11 cellular contexts compared by ENCODE assay signal in genomic region chr17:40094874-40095273, GRCh38. TPM values are rescaled to one million over a fixed set of nuclear protein-coding genes. Genes with fewer than 3 reads are reported as not detected.
DNase-seq lines count a peak whose midpoint lies in the region; ATAC-seq and TF ChIP-seq lines count a peak whose summit lies in the region.
"Had no signal": no experiment of that assay in that cellular context is flagged by ENCODE, and none has a peak within 500 bp of the region (broad histone marks: within the 10 kb centered on the region; RNA-seq: fewer than 3 reads in every experiment).

No MANE protein-coding gene starts in this region.

- no TSS peak for BruUV-seq in Calu3 (replicated peaks; lab: Mats Ljungman, UMichigan)

- no peak overlapping the region for H3K4me3 Mint-ChIP-seq in stimulated activated naive CD8-positive, alpha-beta T cell treated with anti-CD3 and anti-CD28 coated beads, Interleukin-15, Interleukin-2, amounts not matched to agents 100 ng/mL and 50 ng/mL, for 24 hours
- no peak overlapping the region for H3K4me3 Mint-ChIP-seq in stimulated activated naive CD8-positive, alpha-beta T cell treated with anti-CD3 and anti-CD28 coated beads, Interleukin-15, amount 100 ng/mL, for 72 hours
- H3K4me3 Mint-ChIP-seq in endothelial cell (ENCODE audit: unreplicated experiment) (no peak overlapping the region), Calu3 (ENCODE audit: low read depth, unreplicated experiment) (no peak overlapping the region)

- H3K27ac ChIP-seq in psoas muscle: peak overlapping the region; percentile 99
- H3K27ac ChIP-seq: parathyroid adenoma had no signal

- no peak for ATAC-seq in stimulated activated naive CD8-positive, alpha-beta T cell treated with anti-CD3 and anti-CD28 coated beads, Interleukin-15, amount 100 ng/mL, for 72 hours
- ATAC-seq in psoas muscle (no peak), HG03025 (IDR thresholded peaks at IDR 0.05; ENCODE audit: low FRiP score, unreplicated experiment) (no peak)
- ATAC-seq: Panc1 had no signal

- peak overlapping the region; percentile 98 for H3K4me3 ChIP-seq in psoas muscle

- peaks cover 40% of the 10 kb centered on the region for H3K36me3 Mint-ChIP-seq in stimulated activated naive CD8-positive, alpha-beta T cell treated with anti-CD3 and anti-CD28 coated beads, Interleukin-15, Interleukin-2, amounts not matched to agents 100 ng/mL and 50 ng/mL, for 24 hours (ENCODE audit: low read depth)
- H3K36me3 Mint-ChIP-seq in endothelial cell (ENCODE audit: low read depth, unreplicated experiment) (peaks cover 17% of the 10 kb centered on the region), Calu3 (ENCODE audit: insufficient read depth, unreplicated experiment) (peaks cover 73% of the 10 kb centered on the region)

- intact Hi-C loops in psoas muscle (cut with DNase I) (loop anchor here in 1 of 2 donors (5.0 kb wide), 1 partner anchor 78 kb away; the partner anchor contains the start of gene CSF3), Calu3 (cut with micrococcal nuclease; ENCODE audit: unreplicated experiment) (loop anchor here (5.0 kb wide), 2 partner anchors 388 to 478 kb away; no protein-coding TSS in a partner anchor)

- peak overlapping the region; percentile 58 for H3K27ac Mint-ChIP-seq in stimulated activated naive CD8-positive, alpha-beta T cell treated with anti-CD3 and anti-CD28 coated beads, Interleukin-15, Interleukin-2, amounts not matched to agents 100 ng/mL and 50 ng/mL, for 24 hours
- H3K27ac Mint-ChIP-seq in stimulated activated naive CD8-positive, alpha-beta T cell treated with anti-CD3 and anti-CD28 coated beads, Interleukin-15, amount 100 ng/mL, for 72 hours: no peak overlapping the region
- H3K27ac Mint-ChIP-seq in endothelial cell (ENCODE audit: unreplicated experiment) (peak overlapping the region; percentile 53), Calu3 (ENCODE audit: unreplicated experiment) (no peak overlapping the region)

- H3K36me3 ChIP-seq in psoas muscle (ENCODE audit: insufficient read depth in 1 of 2, low read depth in 1 of 2): peaks cover 4 to 63% of the 10 kb centered on the region in 2 donors

- 37 to 56% (median 41%) methylated on average over 14 of the region's 14 CpGs for WGBS in psoas muscle, 3 donors

- H3K27me3 ChIP-seq in psoas muscle (ENCODE audit: insufficient read depth in 3 of 3, low read length in 2 of 3): no peaks in the 10 kb centered on the region

- peaks cover 53% of the 10 kb centered on the region for H3K4me1 Mint-ChIP-seq in stimulated activated naive CD8-positive, alpha-beta T cell treated with anti-CD3 and anti-CD28 coated beads, Interleukin-15, Interleukin-2, amounts not matched to agents 100 ng/mL and 50 ng/mL, for 24 hours (ENCODE audit: low read depth)
- H3K4me1 Mint-ChIP-seq in stimulated activated naive CD8-positive, alpha-beta T cell treated with anti-CD3 and anti-CD28 coated beads, Interleukin-15, amount 100 ng/mL, for 72 hours: peaks cover 77% of the 10 kb centered on the region
- peaks cover 33% of the 10 kb centered on the region for H3K4me1 Mint-ChIP-seq in endothelial cell (ENCODE audit: unreplicated experiment)
- peaks cover 32% of the 10 kb centered on the region for H3K4me1 Mint-ChIP-seq in Calu3 (ENCODE audit: low read depth, unreplicated experiment)

- H3K27me3 Mint-ChIP-seq in stimulated activated naive CD8-positive, alpha-beta T cell treated with anti-CD3 and anti-CD28 coated beads, Interleukin-15, Interleukin-2, amounts not matched to agents 100 ng/mL and 50 ng/mL, for 24 hours: no peaks in the 10 kb centered on the region
- no peaks in the 10 kb centered on the region for H3K27me3 Mint-ChIP-seq in stimulated activated naive CD8-positive, alpha-beta T cell treated with anti-CD3 and anti-CD28 coated beads, Interleukin-15, amount 100 ng/mL, for 72 hours
- peaks cover 26% of the 10 kb centered on the region for H3K27me3 Mint-ChIP-seq in endothelial cell (ENCODE audit: unreplicated experiment)
- no peaks in the 10 kb centered on the region for H3K27me3 Mint-ChIP-seq in Calu3 (ENCODE audit: unreplicated experiment)

- TF ChIP-seq CTCF in endothelial cell (IDR thresholded peaks at IDR 0.05; ENCODE audit: unreplicated experiment) (no peak), psoas muscle (IDR thresholded peaks at IDR 0.05) (no peak), Calu3 (IDR thresholded peaks at IDR 0.05; ENCODE audit: unreplicated experiment) (no peak)

- peaks cover 75% of the 10 kb centered on the region for H3K4me1 ChIP-seq in psoas muscle

- no peak for DNase-seq in stimulated activated naive CD8-positive, alpha-beta T cell treated with anti-CD3 and anti-CD28 coated beads, Interleukin-15, amount 100 ng/mL, for 72 hours
- no peak for DNase-seq in endothelial cell (ENCODE audit: low spot score)
- no peak for DNase-seq in psoas muscle
- no peak for DNase-seq in AG08396 (ENCODE audit: low spot score)
- no peak for DNase-seq in Calu3
- no peak for DNase-seq in NCI-H524 (lab: John Stamatoyannopoulos, UW)
- DNase-seq: GDM1 had no signal

- CTCF ChIA-PET in Calu3 (lab: Charles Lee): interaction anchor here (0.6 to 16.6 kb wide), 9 partner anchors 8 to 141 kb away, joined by 3 to 1006 read pairs (median 5); partner anchors contain the start of genes MED24, PSMD3 and THRA

- no peaks in the 10 kb centered on the region for H3K9me3 Mint-ChIP-seq in stimulated activated naive CD8-positive, alpha-beta T cell treated with anti-CD3 and anti-CD28 coated beads, Interleukin-15, Interleukin-2, amounts not matched to agents 100 ng/mL and 50 ng/mL, for 24 hours
- no peaks in the 10 kb centered on the region for H3K9me3 Mint-ChIP-seq in stimulated activated naive CD8-positive, alpha-beta T cell treated with anti-CD3 and anti-CD28 coated beads, Interleukin-15, amount 100 ng/mL, for 72 hours
- H3K9me3 Mint-ChIP-seq in endothelial cell (ENCODE audit: unreplicated experiment): no peaks in the 10 kb centered on the region
- no peaks in the 10 kb centered on the region for H3K9me3 Mint-ChIP-seq in Calu3 (ENCODE audit: low read depth, unreplicated experiment)

- no peaks in the 10 kb centered on the region for H3K9me3 ChIP-seq in psoas muscle

RNA-seq across cellular contexts. Expression of gene NR1D1, which starts 5.5 kb away (rescaled TPM):
- total RNA-seq in endothelial cell (ENCODE audit: unreplicated experiment) (2.6 TPM), psoas muscle (10 to 100 TPM; 29.4 to 88.7 (median 51.0) TPM), Calu3 (2022) (35.0 and 36.4 TPM in 2 replicates)
- 10 to 100 TPM; 21.4 to 41.6 (median 24.4) TPM for polyA plus RNA-seq in psoas muscle

RNA-seq across cellular contexts. Expression of gene MSL1, which starts 26.9 kb away (rescaled TPM):
- total RNA-seq in endothelial cell (ENCODE audit: unreplicated experiment) (96.2 TPM), psoas muscle (10 to 100 TPM; 63.3 to 75.6 (median 69.0) TPM), Calu3 (2022) (505 and 524 TPM in 2 replicates)
- 10 to 100 TPM; 48.6 to 84.7 (median 56.4) TPM for polyA plus RNA-seq in psoas muscle

RNA-seq across cellular contexts. Expression of gene THRA, which starts 32.1 kb away (rescaled TPM):
- 13.6 TPM for total RNA-seq in endothelial cell (ENCODE audit: unreplicated experiment)
- 10 to 100 TPM; 39.5 to 55.1 (median 42.9) TPM for total RNA-seq in psoas muscle
- 10 to 100 TPM in 2 of 3 donors, 1 to 10 TPM in 1; 9.5 to 60.0 (median 29.0) TPM for polyA plus RNA-seq in psoas muscle
- total RNA-seq in Calu3 (2022): 107 and 133 TPM in 2 replicates

RNA-seq across cellular contexts. Expression of gene MED24, which starts 40.7 kb away (rescaled TPM):
- total RNA-seq in endothelial cell (ENCODE audit: unreplicated experiment) (111 TPM), psoas muscle (100 to 1,000 TPM in 2 of 4 donors, 10 to 100 TPM in 2; 56.3 to 120 (median 87.9) TPM), Calu3 (2022) (679 and 725 TPM in 2 replicates)
- polyA plus RNA-seq in psoas muscle: 100 to 1,000 TPM in 1 of 3 donors, 10 to 100 TPM in 2; 51.1 to 115 (median 55.9) TPM

RNA-seq across cellular contexts. Expression of gene CASC3, which starts 45.5 kb away (rescaled TPM):
- 96.4 TPM for total RNA-seq in endothelial cell (ENCODE audit: unreplicated experiment)
- 10 to 100 TPM; 43.9 to 76.7 (median 57.1) TPM for total RNA-seq in psoas muscle
- polyA plus RNA-seq in psoas muscle: 10 to 100 TPM; 34.5 to 53.6 (median 38.6) TPM
- total RNA-seq in Calu3 (2022): 541 and 621 TPM in 2 replicates

Comparison
In these comparisons a context has a peak if more than half of its experiments do, and no peak if none do; other contexts are left out.
1. H3K27ac Mint-ChIP-seq: peak in stimulated activated naive CD8-positive, alpha-beta T cell treated with anti-CD3 and anti-CD28 coated beads, Interleukin-15, Interleukin-2, amounts not matched to agents 100 ng/mL and 50 ng/mL, for 24 hours (single experiment) and endothelial cell (single experiment); none in stimulated activated naive CD8-positive, alpha-beta T cell treated with anti-CD3 and anti-CD28 coated beads, Interleukin-15, amount 100 ng/mL, for 72 hours (0 of 2) and Calu3 (single experiment).